2 cellular contexts compared by ENCODE assay signal in genomic region chr1:222762178-222762577, GRCh38. TPM values are rescaled to one million over a fixed set of nuclear protein-coding genes. Genes with fewer than 3 reads are reported as not detected.
"Had no signal": no experiment of that assay in that cellular context is flagged by ENCODE, and none has a peak within 500 bp of the region (broad histone marks: within the 10 kb centered on the region; RNA-seq: fewer than 3 reads in every experiment).

No MANE protein-coding gene starts in this region.

RNA-seq across cellular contexts. Expression of gene FAM177B, which starts 25.2 kb away (rescaled TPM):
- total RNA-seq: G401, GM12878 had no signal
